In the genomic region with DNA sequence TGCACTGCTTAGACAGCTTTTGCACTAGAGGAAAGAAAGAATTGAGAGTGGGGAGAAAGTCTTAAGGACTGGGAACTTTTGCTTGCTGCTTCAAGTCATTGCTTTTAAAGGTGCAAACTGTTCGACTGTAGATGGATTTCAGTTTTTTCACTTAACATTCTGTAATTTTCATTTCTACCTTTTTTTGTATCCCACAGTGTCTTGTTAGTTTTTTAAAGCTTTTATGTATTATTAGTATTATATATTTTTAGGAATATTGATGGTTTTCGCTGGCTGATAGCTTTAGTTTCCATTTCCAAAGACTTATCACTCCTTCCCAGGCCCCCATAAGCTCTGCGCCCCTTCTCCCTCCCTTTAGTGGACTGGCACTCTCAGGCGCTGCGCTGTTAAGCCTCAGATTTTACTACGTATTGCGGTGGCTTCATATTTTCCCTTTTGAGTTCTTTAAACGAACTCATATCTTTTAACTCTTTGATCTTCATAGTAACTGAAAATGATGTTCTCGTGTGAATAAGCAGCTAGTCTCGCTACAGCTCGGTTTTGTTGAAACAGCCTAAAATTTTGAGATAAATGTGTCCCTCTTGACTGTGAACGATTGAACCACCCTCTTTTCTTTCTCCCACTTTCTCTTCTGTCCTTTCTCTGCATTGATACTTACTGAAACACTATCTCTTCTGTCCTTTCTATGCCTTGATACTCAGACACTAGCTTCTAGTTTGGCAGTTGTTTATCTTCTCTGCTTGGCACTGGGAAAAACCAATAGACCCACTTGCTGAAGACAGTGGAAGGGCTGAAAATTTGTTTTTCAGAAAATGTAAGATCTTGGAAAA, we compare ENCODE assay signal across 9 cellular contexts. TPM values are rescaled to one million over a fixed set of nuclear protein-coding genes. Genes with fewer than 3 reads are reported as not detected.
DNase-seq lines count a peak whose midpoint lies in the region; ATAC-seq, FAIRE-seq and TF ChIP-seq lines count a peak whose summit lies in the region.
"Had no signal": no experiment of that assay in that cellular context is flagged by ENCODE, and none has a peak within 500 bp of the region (broad histone marks: within the 10 kb centered on the region; RNA-seq: fewer than 3 reads in every experiment).

No MANE protein-coding gene starts in this region.

- WGBS in GM12878 (ENCODE audit: insufficient coverage, insufficient replicate concordance, low lambda C conversion rate, missing lambda C conversion rate), result 55% methylated on average over 12 of the region's 12 CpGs
- WGBS in thymus, result 76% methylated on average over 12 of the region's 12 CpGs

- H4K20me1 ChIP-seq in GM12878 (ENCODE audit: control insufficient read depth, insufficient read depth) (no peaks in the 10 kb centered on the region), keratinocyte (ENCODE audit: control insufficient read depth, extremely low read depth, insufficient read depth, low read length) (no peaks in the 10 kb centered on the region)

- no peak for ATAC-seq in GM12878
- ATAC-seq in activated CD8-positive, alpha-beta T cell treated with anti-CD3 and anti-CD28 coated beads, Interleukin-2, amount 10 ng/mL, durations not matched to agents 7 days and 5 days, result no peak

- H2AFZ ChIP-seq in GM12878 (ENCODE audit: control insufficient read depth, low read depth, low read length) (no peak overlapping the region; the same call in 1 of the 2 replicates), keratinocyte (ENCODE audit: control insufficient read depth, low read length) (peak overlapping the region; percentile 58)

- no peaks in the 10 kb centered on the region for H3K4me1 Mint-ChIP-seq in activated CD8-positive, alpha-beta T cell treated with anti-CD3 and anti-CD28 coated beads, Interleukin-2, amount 10 ng/mL, durations not matched to agents 7 days and 5 days (ENCODE audit: low read depth)

- no peak for FAIRE-seq in GM12878 (lab: Jason Lieb, UNC)
- peak; percentile 5 for FAIRE-seq in keratinocyte (lab: Jason Lieb, UNC)
- FAIRE-seq: GM19239 had no signal

- DNase-seq in NCI-H345 (lab: John Stamatoyannopoulos, UW) (peak; percentile 2), NCI-H345 treated with DMSO at 0.1 percent for 48 hours (lab: John Stamatoyannopoulos, UW; ENCODE audit: unreplicated experiment) (no peak), GM12878 (ENCODE audit: low read depth, low spot score) (no peak), keratinocyte (ENCODE audit: low read depth, low spot score) (no peak), NCI-H1417 treated with DMSO at 0.1 percent for 48 hours (lab: John Stamatoyannopoulos, UW) (no peak)
- no peak for DNase-seq in activated CD8-positive, alpha-beta T cell treated with anti-CD3 and anti-CD28 coated beads, Interleukin-2, amount 10 ng/mL, durations not matched to agents 7 days and 5 days
- DNase-seq in effector CD8-positive, alpha-beta T cell (lab: John Stamatoyannopoulos, UW), result no peak

- BruUV-seq in GM12878 (replicated peaks; lab: Mats Ljungman, UMichigan), result no TSS peak

- SMC1A ChIA-PET in GM12878 (lab: Charles Lee; ENCODE audit: uncharacterized antibody, unreplicated experiment), result interaction anchor here (0.6 to 1.4 kb wide), 5 partner anchors 8 to 80 kb away, joined by 3 to 7 read pairs (median 4); no protein-coding TSS in a partner anchor

- CTCF ChIA-PET in GM12878 (lab: Yijun Ruan, JAX), result interaction anchor here (1.0 kb wide), 1 partner anchor 9 kb away, joined by 3 read pairs; no protein-coding TSS in a partner anchor
- CTCF ChIA-PET in activated CD8-positive, alpha-beta T cell treated with anti-CD3 and anti-CD28 coated beads, Interleukin-2, amount 10 ng/mL, durations not matched to agents 7 days and 5 days (lab: Charles Lee), result no interaction called here

- H3K4me1 ChIP-seq in GM12878 (ENCODE audit: control insufficient read depth, insufficient read depth, low read length) (no peaks in the 10 kb centered on the region), keratinocyte (ENCODE audit: control insufficient read depth, extremely low read depth, insufficient read depth, low read length) (peaks cover 13% of the 10 kb centered on the region), thymus (ENCODE audit: control insufficient read depth, insufficient read depth, low read length) (peaks cover 4% of the 10 kb centered on the region)

- in situ Hi-C loops in GM12878 (cut with MboI), result no loop called here

- H3K4me3 ChIP-seq in GM12878 (no peak overlapping the region), keratinocyte (ENCODE audit: control insufficient read depth in 2 of 3, extremely low read depth in 1 of 3, insufficient read depth in 2 of 3, low read depth in 1 of 3, low read length in 3 of 3) (peak overlapping the region; percentile 55 to 94 (median 89)), thymus (ENCODE audit: low read length) (peak overlapping the region; percentile 45)

- H3K4me2 ChIP-seq in GM12878 (ENCODE audit: control insufficient read depth, insufficient read depth), result 0 out of 2 replicates have a peak overlapping the region, but pooled peaks have one; percentile 24
- peak overlapping the region; percentile 98 for H3K4me2 ChIP-seq in keratinocyte (ENCODE audit: control insufficient read depth, extremely low read depth, insufficient read depth, low read depth, low read length)

- no peaks in the 10 kb centered on the region for H3K27me3 Mint-ChIP-seq in activated CD8-positive, alpha-beta T cell treated with anti-CD3 and anti-CD28 coated beads, Interleukin-2, amount 10 ng/mL, durations not matched to agents 7 days and 5 days (ENCODE audit: low read depth)

- no peak for TF ChIP-seq CTCF in GM12878 (IDR thresholded peaks at IDR 0.05 in 2 of 3, conservative IDR thresholded peaks at IDR 0.05 in 1 of 3; ENCODE audit: control insufficient read depth in 2 of 3, extremely low read depth in 1 of 3, insufficient read depth in 1 of 3, low read depth in 3 of 3, low read length in 3 of 3)
- no peak for TF ChIP-seq CTCF in keratinocyte (optimal IDR thresholded peaks at IDR 0.05 in 1 of 3, IDR thresholded peaks at IDR 0.05 in 1 of 3, conservative IDR thresholded peaks at IDR 0.05 in 1 of 3; ENCODE audit: extremely low read depth in 1 of 3, insufficient read depth in 2 of 3, low read length in 3 of 3)

- no peaks in the 10 kb centered on the region for H3K9me1 ChIP-seq in keratinocyte (ENCODE audit: control insufficient read depth, extremely low read depth, insufficient read depth, low read length)

- H3K36me3 ChIP-seq in GM12878 (ENCODE audit: control insufficient read depth in 2 of 2, insufficient read depth in 2 of 2, low read length in 1 of 2) (no peaks in the 10 kb centered on the region), keratinocyte (ENCODE audit: control insufficient read depth in 2 of 2, extremely low read depth in 1 of 2, insufficient read depth in 2 of 2, low read length in 2 of 2) (no peaks in the 10 kb centered on the region), thymus (ENCODE audit: control insufficient read depth, insufficient read depth) (no peaks in the 10 kb centered on the region)

- POLR2A ChIA-PET in GM12878 (lab: Charles Lee), result interaction anchor here (0.6 kb wide), 1 partner anchor 118 kb away, joined by 3 read pairs; no protein-coding TSS in a partner anchor
- POLR2A ChIA-PET in activated CD8-positive, alpha-beta T cell treated with anti-CD3 and anti-CD28 coated beads, Interleukin-2, amount 10 ng/mL, durations not matched to agents 7 days and 5 days (lab: Charles Lee), result no interaction called here

- H3K27ac ChIP-seq in GM12878 (ENCODE audit: control insufficient read depth, insufficient read depth) (no peak overlapping the region), keratinocyte (ENCODE audit: control insufficient read depth, insufficient read depth, low read length) (peak overlapping the region; percentile 47), thymus (ENCODE audit: low read depth) (peak overlapping the region; percentile 46)

- H3K79me2 ChIP-seq in GM12878 (ENCODE audit: control insufficient read depth, insufficient read depth, low read length) (no peaks in the 10 kb centered on the region), keratinocyte (ENCODE audit: control insufficient read depth, insufficient read depth, low read length) (no peaks in the 10 kb centered on the region)

- RAD21 ChIA-PET in GM12878 (lab: Charles Lee; ENCODE audit: unreplicated experiment), result interaction anchor here (1.2 kb wide), 1 partner anchor 12 kb away, joined by 3 read pairs; no protein-coding TSS in a partner anchor

- intact Hi-C loops in GM12878 (cut with micrococcal nuclease; ENCODE audit: unreplicated experiment), result no loop called here

- no peak for TF ChIP-seq POLR2A in GM12878 (IDR thresholded peaks at IDR 0.05; ENCODE audit: low read depth, low read length)

- H3K9me3 Mint-ChIP-seq in activated CD8-positive, alpha-beta T cell treated with anti-CD3 and anti-CD28 coated beads, Interleukin-2, amount 10 ng/mL, durations not matched to agents 7 days and 5 days (ENCODE audit: insufficient read depth), result no peaks in the 10 kb centered on the region

- no peaks in the 10 kb centered on the region for H3K36me3 Mint-ChIP-seq in activated CD8-positive, alpha-beta T cell treated with anti-CD3 and anti-CD28 coated beads, Interleukin-2, amount 10 ng/mL, durations not matched to agents 7 days and 5 days (ENCODE audit: low read depth)

- no peak overlapping the region for H3K27ac Mint-ChIP-seq in activated CD8-positive, alpha-beta T cell treated with anti-CD3 and anti-CD28 coated beads, Interleukin-2, amount 10 ng/mL, durations not matched to agents 7 days and 5 days

- no peak for TF ChIP-seq RAD21 in GM12878 (IDR thresholded peaks at IDR 0.05; ENCODE audit: insufficient read depth, low read depth, low read length)

- H3K4me3 Mint-ChIP-seq in activated CD8-positive, alpha-beta T cell treated with anti-CD3 and anti-CD28 coated beads, Interleukin-2, amount 10 ng/mL, durations not matched to agents 7 days and 5 days, result no peak overlapping the region

- H3K27me3 ChIP-seq in GM12878 (replicated peaks in 1 of 2; ENCODE audit: control insufficient read depth in 2 of 2, insufficient read depth in 2 of 2, low read length in 1 of 2) (no peaks in the 10 kb centered on the region; a peak in 1 of 4 replicates), keratinocyte (ENCODE audit: control insufficient read depth, extremely low read depth, insufficient read depth, low read length) (no peaks in the 10 kb centered on the region), thymus (ENCODE audit: control insufficient read depth, insufficient read depth) (peaks cover 4% of the 10 kb centered on the region)

- no peak for TF ChIP-seq EP300 in GM12878 (IDR thresholded peaks at IDR 0.05; ENCODE audit: borderline replicate concordance in 1 of 2, control insufficient read depth in 1 of 2, low read depth in 2 of 2, low read length in 2 of 2)

- H3K9ac ChIP-seq in GM12878 (ENCODE audit: control insufficient read depth, insufficient read depth, low read length) (no peak overlapping the region), keratinocyte (ENCODE audit: control insufficient read depth, extremely low read depth, insufficient read depth, low read length) (peak overlapping the region; percentile 12)

- dilution Hi-C loops in keratinocyte (cut with MboI; ENCODE audit: extremely low pct_ligation_motif_present, low sequenced_read_pairs), result no loop called here

- H3K9me3 ChIP-seq in GM12878 (replicated peaks; ENCODE audit: control insufficient read depth, insufficient read depth, low read length) (no peaks in the 10 kb centered on the region; the same call in 2 of the 3 replicates), keratinocyte (ENCODE audit: control insufficient read depth, low read depth, low read length) (no peaks in the 10 kb centered on the region), thymus (ENCODE audit: control insufficient read depth) (no peaks in the 10 kb centered on the region)

RNA-seq across cellular contexts. Expression of gene ETV1, which starts 2.5 kb away (rescaled TPM):
- 12.6 and 14.2 TPM in 2 replicates for total RNA-seq in GM12878 (2013; cell fraction: nucleolus; rRNA removed)
- total RNA-seq in GM12878 (2014; rRNA removed) (0.71 TPM in 1 of 2 replicates, not detected in the other), GM12878 (2014; rRNA removed; fragmentation: Illumina TruSeq; extraction: Trizol) (not detected in 2 replicates), GM12878 (2021) (0.13 and 0.28 TPM in 2 replicates)
- not detected for polyA plus RNA-seq in GM12878 (2011; ENCODE audit: low read depth)
- polyA plus RNA-seq in GM12878 (2011; rRNA removed) (5.3 and 9.3 TPM in 2 replicates), GM12878 (2014; fragmentation: Illumina TruSeq; extraction: Trizol) (0.03 TPM in 1 of 2 replicates, not detected in the other), GM12878 (2014; fragmentation: Nextera tagmentation; extraction: Ambion mirVana) (under 1 TPM in 1 of 2 experiments, not detected in 1; 0.05 TPM), GM12878 (2014; rRNA removed) (not detected in 2 replicates), GM12878 (2016; fragmentation: Nextera tagmentation; extraction: Ambion mirVana) (under 1 TPM; 0.03 to 0.28 TPM), keratinocyte (2.1 to 6.5 TPM (median 5.0 TPM) in 3 replicates), thymus (3.5 TPM)
- 9.9 and 10.7 TPM in 2 replicates for polyA plus RNA-seq in GM12878 (2011; cell fraction: cytosol; rRNA removed)
- polyA plus RNA-seq in GM12878 (2011; cell fraction: nucleus; rRNA removed), result 9.5 and 15.3 TPM in 2 replicates
- not detected in 2 replicates for polyA plus RNA-seq in GM12878 (2012)
- polyA minus RNA-seq in GM12878 (2011; rRNA and poly(A)+ RNA removed), result 12.0 and 14.0 TPM in 2 replicates
- polyA minus RNA-seq in GM12878 (2011; cell fraction: cytosol; rRNA and poly(A)+ RNA removed), result 3.7 and 4.7 TPM in 2 replicates
- polyA minus RNA-seq in GM12878 (2011; cell fraction: nucleus; rRNA and poly(A)+ RNA removed), result 6.5 and 20.4 TPM in 2 replicates
- polyA plus RNA-seq in keratinocyte (2011; ENCODE audit: low read depth), result not detected
- 2.3 and 3.2 TPM in 2 replicates for polyA plus RNA-seq in keratinocyte (2011; cell fraction: cytosol; rRNA removed)
- 3.5 and 3.6 TPM in 2 replicates for polyA plus RNA-seq in keratinocyte (2011; cell fraction: nucleus; rRNA removed)
- 0.06 and 3.0 TPM in 2 replicates for polyA plus RNA-seq in keratinocyte (2012; ENCODE audit: low replicate concordance)
- polyA minus RNA-seq in keratinocyte, result 2.6 to 7.8 TPM (median 5.4 TPM) in 3 replicates
- polyA minus RNA-seq in keratinocyte (2011; cell fraction: cytosol; rRNA and poly(A)+ RNA removed), result 4.8 TPM
- polyA minus RNA-seq in keratinocyte (2011; cell fraction: nucleus; rRNA and poly(A)+ RNA removed), result 0.42 and 2.9 TPM in 2 replicates
- total RNA-seq in activated CD8-positive, alpha-beta T cell treated with anti-CD3 and anti-CD28 coated beads, Interleukin-2, amount 10 ng/mL, durations not matched to agents 7 days and 5 days, result under 1 TPM in 1 of 2 experiments, not detected in 1; 0.31 TPM
